Comparison of ENCODE assay signal across 8 cellular contexts in genomic region chr1:42529724-42530161, GRCh38.
DNase-seq lines count a peak whose midpoint lies in the region; ATAC-seq and TF ChIP-seq lines count a peak whose summit lies in the region.

No MANE protein-coding gene starts in this region.

- peak overlapping the region; percentile 63 for H3K27ac Mint-ChIP-seq in stimulated activated naive B cell treated with anti-CD40 and anti-IgM and Interleukin-4, amounts not matched to agents 10 μg/mL and 1 μg/mL and 100 μg/mL, for 72 hours

- H3K9me3 Mint-ChIP-seq in stimulated activated naive B cell treated with anti-CD40 and anti-IgM and Interleukin-4, amounts not matched to agents 10 μg/mL and 1 μg/mL and 100 μg/mL, for 72 hours, result no peaks in the 10 kb centered on the region

- TF ChIP-seq POLR2A in erythroblast (IDR thresholded peaks at IDR 0.05; ENCODE audit: low read length), result no peak

- CTCF ChIA-PET in RWPE1 (lab: Yijun Ruan, JAX), result no interaction called here

- no peak overlapping the region for H3K27ac ChIP-seq in RWPE1

- DNase-seq in NCI-H2029 treated with DMSO at 0.1 percent for 48 hours (lab: John Stamatoyannopoulos, UW), result peak; percentile 27
- DNase-seq in NCI-H2029 (lab: John Stamatoyannopoulos, UW), result no peak
- DNase-seq in RWPE1 (ENCODE audit: low spot score), result peak; percentile 72
- peak; percentile 59 to 84 for DNase-seq in erythroblast (lab: John Stamatoyannopoulos, UW)
- no peak for DNase-seq in stimulated activated naive B cell treated with anti-CD40 and anti-IgM and Interleukin-4, amounts not matched to agents 10 μg/mL and 1 μg/mL and 100 μg/mL, for 72 hours
- DNase-seq in G401 (ENCODE audit: low spot score), result no peak
- no peak for DNase-seq in midbrain (lab: John Stamatoyannopoulos, UW)

- ATAC-seq in stimulated activated naive B cell treated with anti-CD40 and anti-IgM and Interleukin-4, amounts not matched to agents 10 μg/mL and 1 μg/mL and 100 μg/mL, for 72 hours (replicated peaks), result peak; percentile 57 to 89
- ATAC-seq in HG02938 (IDR thresholded peaks at IDR 0.05; ENCODE audit: unreplicated experiment), result no peak

- no peaks in the 10 kb centered on the region for H3K27me3 Mint-ChIP-seq in stimulated activated naive B cell treated with anti-CD40 and anti-IgM and Interleukin-4, amounts not matched to agents 10 μg/mL and 1 μg/mL and 100 μg/mL, for 72 hours

- POLR2A ChIA-PET in RWPE1 (lab: Yijun Ruan, JAX; ENCODE audit: low non-redundant PET), result no interaction called here

- peak overlapping the region; percentile 51 to 62 for H3K4me3 Mint-ChIP-seq in stimulated activated naive B cell treated with anti-CD40 and anti-IgM and Interleukin-4, amounts not matched to agents 10 μg/mL and 1 μg/mL and 100 μg/mL, for 72 hours

- in situ Hi-C loops in G401 (cut with HindIII; ENCODE audit: low sequenced_read_pairs), result no loop called here

- peaks cover 6% of the 10 kb centered on the region in 2 donors for H3K4me1 Mint-ChIP-seq in stimulated activated naive B cell treated with anti-CD40 and anti-IgM and Interleukin-4, amounts not matched to agents 10 μg/mL and 1 μg/mL and 100 μg/mL, for 72 hours

- TF ChIP-seq CTCF in RWPE1 (conservative IDR thresholded peaks at IDR 0.05; ENCODE audit: low read depth), result no peak

- peaks cover 0 to 16% of the 10 kb centered on the region in 2 donors for H3K36me3 Mint-ChIP-seq in stimulated activated naive B cell treated with anti-CD40 and anti-IgM and Interleukin-4, amounts not matched to agents 10 μg/mL and 1 μg/mL and 100 μg/mL, for 72 hours

Comparison
In these comparisons a context has a peak if more than half of its experiments do, and no peak if none do; other contexts are left out.
1. DNase-seq: peak in NCI-H2029 treated with DMSO at 0.1 percent for 48 hours (single experiment), RWPE1 (single experiment) and erythroblast (2 of 2); none in NCI-H2029 (single experiment), stimulated activated naive B cell treated with anti-CD40 and anti-IgM and Interleukin-4, amounts not matched to agents 10 μg/mL and 1 μg/mL and 100 μg/mL, for 72 hours (single experiment), G401 (single experiment) and midbrain (single experiment).